9 cellular contexts compared by ENCODE assay signal in genomic region chrX:118878977-118879376, GRCh38. TPM values are rescaled to one million over a fixed set of nuclear protein-coding genes. Genes with fewer than 3 reads are reported as not detected.
"Had no signal": no experiment of that assay in that cellular context is flagged by ENCODE, and none has a peak within 500 bp of the region (broad histone marks: within the 10 kb centered on the region; RNA-seq: fewer than 3 reads in every experiment).

No MANE protein-coding gene starts in this region.

- DNase-seq: GDM1, GF-D8 had no signal

- H3K4me3 ChIP-seq: GM12878 had no signal

- ATAC-seq: GM12878 had no signal

- FAIRE-seq: G401.6, GM12878, GM12891, GM12892, GM18507, GM19239 had no signal

RNA-seq across cellular contexts. Expression of gene ZCCHC12, which starts 55.4 kb away (rescaled TPM):
- total RNA-seq: G401, GM12878 had no signal
